8 cellular contexts compared by ENCODE assay signal in the genomic region with DNA sequence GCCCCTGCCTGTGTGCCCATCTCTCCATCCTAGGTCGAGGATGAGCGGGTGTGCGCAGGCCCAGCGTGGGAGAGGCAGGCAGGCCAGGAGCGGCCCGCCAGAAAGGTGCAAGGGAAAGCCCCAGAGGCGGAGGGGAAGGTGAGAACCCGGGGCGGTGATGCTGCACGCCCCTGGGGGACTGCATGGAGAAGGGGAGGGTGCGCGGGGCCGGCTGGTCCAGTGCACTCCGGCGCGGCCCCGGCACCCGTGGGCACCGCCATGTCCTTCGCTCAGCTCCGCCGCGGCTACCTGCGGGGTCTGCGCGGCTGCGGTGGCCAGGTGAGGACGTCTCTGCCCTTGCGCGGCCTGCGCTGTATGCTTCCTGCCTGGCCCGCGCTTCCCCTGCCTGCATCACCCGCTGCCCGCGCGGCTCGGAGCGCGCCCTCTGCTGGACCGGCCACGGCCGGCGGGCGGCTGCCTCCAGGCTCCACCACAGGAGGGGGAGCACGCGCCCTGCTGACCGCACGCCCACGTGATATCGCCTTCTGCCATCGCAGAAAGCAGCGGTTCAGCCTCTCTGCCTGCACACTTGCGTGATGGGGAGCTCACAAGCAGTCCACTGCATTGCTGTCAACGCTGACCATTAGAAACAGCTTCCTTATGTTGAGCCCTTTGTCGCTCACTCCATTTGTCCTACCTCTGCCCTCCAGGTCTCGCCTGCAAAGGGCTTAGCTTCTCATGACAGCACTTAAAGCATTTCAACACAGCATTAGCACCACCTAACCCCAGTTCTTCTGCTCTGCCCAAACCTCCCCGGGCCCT.
DNase-seq lines count a peak whose midpoint lies in the region; ATAC-seq and TF ChIP-seq lines count a peak whose summit lies in the region.

No MANE protein-coding gene starts in this region.

- H3K27ac Mint-ChIP-seq in activated CD4-positive, alpha-beta T cell treated with anti-CD3 and anti-CD28 coated beads, Interleukin-2, amount 10 ng/mL, durations not matched to agents 7 days and 5 days: no peak overlapping the region

- no peaks in the 10 kb centered on the region for H3K79me2 ChIP-seq in DOHH2 (ENCODE audit: control insufficient read depth, low read length)

- CTCF ChIA-PET in activated CD4-positive, alpha-beta T cell treated with anti-CD3 and anti-CD28 coated beads, Interleukin-2, amount 10 ng/mL, durations not matched to agents 7 days and 5 days (lab: Charles Lee): no interaction called here

- H3K9me3 Mint-ChIP-seq in activated CD4-positive, alpha-beta T cell treated with anti-CD3 and anti-CD28 coated beads, Interleukin-2, amount 10 ng/mL, durations not matched to agents 7 days and 5 days: no peaks in the 10 kb centered on the region

- H3K36me3 Mint-ChIP-seq in activated CD4-positive, alpha-beta T cell treated with anti-CD3 and anti-CD28 coated beads, Interleukin-2, amount 10 ng/mL, durations not matched to agents 7 days and 5 days (ENCODE audit: low read depth): no peaks in the 10 kb centered on the region

- peak; percentile 39 for TF ChIP-seq CTCF in DOHH2 (IDR thresholded peaks at IDR 0.05; ENCODE audit: low read depth, low read length, poor library complexity, severe bottlenecking)
- peak; percentile 96 for TF ChIP-seq CTCF in lower lobe of right lung (IDR thresholded peaks at IDR 0.05)

- POLR2A ChIA-PET in activated CD4-positive, alpha-beta T cell treated with anti-CD3 and anti-CD28 coated beads, Interleukin-2, amount 10 ng/mL, durations not matched to agents 7 days and 5 days (lab: Charles Lee): no interaction called here

- peak; percentile 59 for DNase-seq in activated CD4-positive, alpha-beta T cell treated with anti-CD3 and anti-CD28 coated beads, Interleukin-2, amount 10 ng/mL, durations not matched to agents 7 days and 5 days
- DNase-seq in dermis microvascular lymphatic vessel endothelial cell (ENCODE audit: low read depth in 2 of 2): peak; percentile 43 to 68
- peak; percentile 88 for DNase-seq in lower lobe of right lung
- DNase-seq in stimulated activated CD4-positive, alpha-beta T cell treated with anti-CD3 and anti-CD28 coated beads, TNF-alpha, amount 100 ng/mL, for 24 hours (ENCODE audit: low read depth in 3 of 3): peak; percentile 25 to 68 (median 30)
- no peak for DNase-seq in NCI-H2107 treated with DMSO at 0.1 percent for 48 hours (lab: John Stamatoyannopoulos, UW; ENCODE audit: unreplicated experiment)

- H3K27ac ChIP-seq in DOHH2 (ENCODE audit: low read depth, low read length): no peak overlapping the region
- H3K27ac ChIP-seq in lower lobe of right lung: no peak overlapping the region

- H3K9me3 ChIP-seq in DOHH2 (ENCODE audit: control insufficient read depth, insufficient read depth, low read length) (no peaks in the 10 kb centered on the region), lower lobe of right lung (no peaks in the 10 kb centered on the region)

- no peaks in the 10 kb centered on the region for H3K36me3 ChIP-seq in DOHH2 (ENCODE audit: control insufficient read depth, low read length)
- H3K36me3 ChIP-seq in lower lobe of right lung: no peaks in the 10 kb centered on the region

- H3K27me3 ChIP-seq in DOHH2 (ENCODE audit: control insufficient read depth, low read length) (no peaks in the 10 kb centered on the region), lower lobe of right lung (ENCODE audit: low read depth) (no peaks in the 10 kb centered on the region)

- no peak for TF ChIP-seq EP300 in Ishikawa (IDR thresholded peaks at IDR 0.05; ENCODE audit: borderline replicate concordance)

- intact Hi-C loops in lower lobe of right lung (cut with DNase I): no loop called here

- peak; percentile 57; the same call in 1 of the 2 replicates for TF ChIP-seq RAD21 in Ishikawa (IDR thresholded peaks at IDR 0.05; ENCODE audit: low read depth)

- no peak overlapping the region for H3K4me2 ChIP-seq in DOHH2 (ENCODE audit: low read length)

- H4K20me1 ChIP-seq in DOHH2 (ENCODE audit: control insufficient read depth, insufficient read depth, low read depth, low read length): no peaks in the 10 kb centered on the region

- peaks cover 6% of the 10 kb centered on the region for H3K4me1 Mint-ChIP-seq in activated CD4-positive, alpha-beta T cell treated with anti-CD3 and anti-CD28 coated beads, Interleukin-2, amount 10 ng/mL, durations not matched to agents 7 days and 5 days

- no peak overlapping the region for H3K4me3 Mint-ChIP-seq in activated CD4-positive, alpha-beta T cell treated with anti-CD3 and anti-CD28 coated beads, Interleukin-2, amount 10 ng/mL, durations not matched to agents 7 days and 5 days

- no peaks in the 10 kb centered on the region for H3F3A ChIP-seq in DOHH2 (ENCODE audit: control insufficient read depth, insufficient read depth)

- no peaks in the 10 kb centered on the region for H3K4me1 ChIP-seq in DOHH2 (ENCODE audit: control insufficient read depth, low read length)
- peaks cover 10% of the 10 kb centered on the region for H3K4me1 ChIP-seq in lower lobe of right lung

- ATAC-seq in GM21576 (IDR thresholded peaks at IDR 0.05; ENCODE audit: unreplicated experiment) (peak; percentile 89), lower lobe of right lung (peak; percentile 98)

- H3K4me3 ChIP-seq in DOHH2 (ENCODE audit: low read length) (no peak overlapping the region), lower lobe of right lung (peak overlapping the region; percentile 37)

- H3K27me3 Mint-ChIP-seq in activated CD4-positive, alpha-beta T cell treated with anti-CD3 and anti-CD28 coated beads, Interleukin-2, amount 10 ng/mL, durations not matched to agents 7 days and 5 days: peaks cover 7% of the 10 kb centered on the region

- H3K9me2 ChIP-seq in DOHH2 (replicated peaks; ENCODE audit: control insufficient read depth, low read length): no peaks in the 10 kb centered on the region

TF ChIP-seq in Ishikawa, 13 proteins besides CTCF, POLR2A, EP300 and RAD21:
- TF ChIP-seq TEAD4 (IDR thresholded peaks at IDR 0.05): no peak
- TF ChIP-seq CREB1 (IDR thresholded peaks at IDR 0.05; ENCODE audit: low read depth): no peak
- peak; percentile 15; the same call in 1 of the 2 replicates for TF ChIP-seq TCF12 (IDR thresholded peaks at IDR 0.05; ENCODE audit: low read depth)
- TF ChIP-seq, protein P1, sequence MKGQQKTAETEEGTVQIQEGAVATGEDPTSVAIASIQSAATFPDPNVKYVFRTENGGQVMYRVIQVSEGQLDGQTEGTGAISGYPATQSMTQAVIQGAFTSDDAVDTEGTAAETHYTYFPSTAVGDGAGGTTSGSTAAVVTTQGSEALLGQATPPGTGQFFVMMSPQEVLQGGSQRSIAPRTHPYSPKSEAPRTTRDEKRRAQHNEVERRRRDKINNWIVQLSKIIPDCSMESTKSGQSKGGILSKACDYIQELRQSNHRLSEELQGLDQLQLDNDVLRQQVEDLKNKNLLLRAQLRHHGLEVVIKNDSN (IDR thresholded peaks at IDR 0.05): peak; percentile 91
- TF ChIP-seq CEBPB (IDR thresholded peaks at IDR 0.05): no peak
- TF ChIP-seq NFIC (IDR thresholded peaks at IDR 0.05): no peak
- TF ChIP-seq, protein P2, sequence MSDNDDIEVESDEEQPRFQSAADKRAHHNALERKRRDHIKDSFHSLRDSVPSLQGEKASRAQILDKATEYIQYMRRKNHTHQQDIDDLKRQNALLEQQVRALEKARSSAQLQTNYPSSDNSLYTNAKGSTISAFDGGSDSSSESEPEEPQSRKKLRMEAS (IDR thresholded peaks at IDR 0.05): peak; percentile 61
TF ChIP-seq in Ishikawa: peak in this region for 3.
